8 cellular contexts compared by ENCODE assay signal in genomic region chr12:48004039-48004940, GRCh38. TPM values are rescaled to one million over a fixed set of nuclear protein-coding genes. Genes with fewer than 3 reads are reported as not detected.
DNase-seq lines count a peak whose midpoint lies in the region; ATAC-seq and TF ChIP-seq lines count a peak whose summit lies in the region.

Gene COL2A1, minus strand, starts transcription at chr12:48004476. Its CDS starts 155 bp downstream, at chr12:48004321.

- H3K79me2 ChIP-seq in ACC112 (ENCODE audit: control insufficient read depth, insufficient read depth, low read length, unreplicated experiment) = no peaks in the 10 kb centered on the region

- H3K27me3 ChIP-seq in ACC112 (ENCODE audit: insufficient read depth, low read length) = peaks cover 98% of the 10 kb centered on the region
- H3K27me3 ChIP-seq in left ventricle myocardium inferior (ENCODE audit: low read depth) = peaks cover 70% of the 10 kb centered on the region

- no peak for TF ChIP-seq CTCF in HFF-Myc (IDR thresholded peaks at IDR 0.05; ENCODE audit: low read depth, low read length, missing control alignments)
- TF ChIP-seq CTCF in left ventricle myocardium inferior (IDR thresholded peaks at IDR 0.05; ENCODE audit: borderline replicate concordance) = no peak

- intact Hi-C loops in left ventricle myocardium inferior (cut with micrococcal nuclease) = no loop called here

- no peaks in the 10 kb centered on the region for H3K9me3 ChIP-seq in left ventricle myocardium inferior (replicated peaks)

- no peak within 1 kb of the TSS for H2AFZ ChIP-seq in ACC112 (ENCODE audit: low read length, unreplicated experiment)

- H3K27ac ChIP-seq in ACC112 (ENCODE audit: low read depth, low read length) (no peak within 1 kb of the TSS), left ventricle myocardium inferior (replicated peaks) (no peak within 1 kb of the TSS)

- H3K27ac Mint-ChIP-seq in activated CD8-positive, alpha-beta memory T cell treated with anti-CD3 and anti-CD28 coated beads, Interleukin-2, amount 10 ng/mL, durations not matched to agents 7 days and 5 days = peak within 1 kb of the TSS; percentile 10

- H3K36me3 Mint-ChIP-seq in activated CD8-positive, alpha-beta memory T cell treated with anti-CD3 and anti-CD28 coated beads, Interleukin-2, amount 10 ng/mL, durations not matched to agents 7 days and 5 days = no peaks in the 10 kb centered on the region

- CTCF ChIA-PET in activated CD8-positive, alpha-beta memory T cell treated with anti-CD3 and anti-CD28 coated beads, Interleukin-2, amount 10 ng/mL, durations not matched to agents 7 days and 5 days (lab: Charles Lee) = interaction anchor here (1.0 kb wide), 1 partner anchor 12 kb away, joined by 3 read pairs; no protein-coding TSS in a partner anchor

- H3K4me1 ChIP-seq in ACC112 (ENCODE audit: control insufficient read depth, insufficient read depth, low read length, unreplicated experiment) (peaks cover 13% of the 10 kb centered on the region), left ventricle myocardium inferior (peaks cover 47% of the 10 kb centered on the region)

- H3K4me3 ChIP-seq in ACC112 (ENCODE audit: low read depth, low read length) = peak within 1 kb of the TSS; percentile 41
- peak within 1 kb of the TSS; percentile 28 for H3K4me3 ChIP-seq in HFF-Myc (replicated peaks; ENCODE audit: low read depth, low read length)
- H3K4me3 ChIP-seq in left ventricle myocardium inferior = peak within 1 kb of the TSS; percentile 70
- peak within 1 kb of the TSS; percentile 37 for H3K4me3 ChIP-seq in skeletal muscle cell (ENCODE audit: low read depth, low read length)

- no peaks in the 10 kb centered on the region for H3K36me3 ChIP-seq in ACC112 (ENCODE audit: insufficient read depth, low read length)
- no peaks in the 10 kb centered on the region for H3K36me3 ChIP-seq in left ventricle myocardium inferior

- peak within 1 kb of the TSS; percentile 25 for H3K4me3 Mint-ChIP-seq in activated CD8-positive, alpha-beta memory T cell treated with anti-CD3 and anti-CD28 coated beads, Interleukin-2, amount 10 ng/mL, durations not matched to agents 7 days and 5 days

- H3K9me3 Mint-ChIP-seq in activated CD8-positive, alpha-beta memory T cell treated with anti-CD3 and anti-CD28 coated beads, Interleukin-2, amount 10 ng/mL, durations not matched to agents 7 days and 5 days (ENCODE audit: low read depth) = no peaks in the 10 kb centered on the region

- DNase-seq in HFF-Myc (ENCODE audit: extremely low read depth, low read depth) (no peak), left ventricle myocardium inferior (no peak), skeletal muscle cell (ENCODE audit: low read depth) (no peak), HCEC 1CT (no peak)
- DNase-seq in activated CD8-positive, alpha-beta memory T cell treated with anti-CD3 and anti-CD28 coated beads, Interleukin-2, amount 10 ng/mL, durations not matched to agents 7 days and 5 days = no peak
- DNase-seq in activated effector memory CD4-positive, alpha-beta T cell treated with anti-CD3 and anti-CD28 coated beads, Interleukin-2, amount 50 U/mL, for 16 hours = no peak

- peak; percentile 55 for ATAC-seq in activated CD8-positive, alpha-beta memory T cell treated with anti-CD3 and anti-CD28 coated beads, Interleukin-2, amount 10 ng/mL, durations not matched to agents 7 days and 5 days
- no peak for ATAC-seq in HG03432 (IDR thresholded peaks at IDR 0.05; ENCODE audit: unreplicated experiment)

- peaks cover 97% of the 10 kb centered on the region for H3K27me3 Mint-ChIP-seq in activated CD8-positive, alpha-beta memory T cell treated with anti-CD3 and anti-CD28 coated beads, Interleukin-2, amount 10 ng/mL, durations not matched to agents 7 days and 5 days

- H3K4me1 Mint-ChIP-seq in activated CD8-positive, alpha-beta memory T cell treated with anti-CD3 and anti-CD28 coated beads, Interleukin-2, amount 10 ng/mL, durations not matched to agents 7 days and 5 days = peaks cover 30% of the 10 kb centered on the region

RNA-seq across cellular contexts. Expression of gene COL2A1, which starts in this region (rescaled TPM):
- under 1 TPM in 1 of 2 experiments, not detected in 1; 0.33 TPM for total RNA-seq in activated CD8-positive, alpha-beta memory T cell treated with anti-CD3 and anti-CD28 coated beads, Interleukin-2, amount 10 ng/mL, durations not matched to agents 7 days and 5 days
- not detected for total RNA-seq in left ventricle myocardium inferior

Comparison
In these comparisons a context has a peak if more than half of its experiments do, and no peak if none do; other contexts are left out.
1. Peak in ATAC-seq in activated CD8-positive, alpha-beta memory T cell treated with anti-CD3 and anti-CD28 coated beads, Interleukin-2, amount 10 ng/mL, durations not matched to agents 7 days and 5 days; RNA of the gene not detected or under 1 TPM.